19 cellular contexts compared by ENCODE assay signal in genomic region chr1:6163191-6163972, GRCh38.
"Had no signal": no experiment of that assay in that cellular context is flagged by ENCODE, and none has a peak within 500 bp of the region (broad histone marks: within the 10 kb centered on the region; RNA-seq: fewer than 3 reads in every experiment).

No MANE protein-coding gene starts in this region.

- H3K4me3 ChIP-seq: body of pancreas, lung, thoracic aorta, vagina had no signal

- H3K4me1 ChIP-seq: body of pancreas, vagina had no signal

- DNase-seq: activated CD4-positive, alpha-beta T cell treated with anti-CD3 and anti-CD28 coated beads, Interleukin-2, amount 10 ng/mL, durations not matched to agents 7 days and 5 days; activated CD8-positive, alpha-beta memory T cell treated with anti-CD3 and anti-CD28 coated beads, Interleukin-2, amount 10 ng/mL, durations not matched to agents 7 days and 5 days; activated CD8-positive, alpha-beta T cell treated with anti-CD3 and anti-CD28 coated beads for 36 hours; activated effector memory CD4-positive, alpha-beta T cell treated with anti-CD3 and anti-CD28 coated beads, Interleukin-2, amount 50 U/mL, for 16 hours; activated naive CD4-positive, alpha-beta T cell treated with anti-CD3 and anti-CD28 coated beads, Interleukin-2, amount 50 U/mL, for 16 hours; activated naive CD8-positive, alpha-beta T cell treated with anti-CD3 and anti-CD28 coated beads, Interleukin-2, amount 50 U/mL, for 24 hours; activated T-cell treated with anti-CD3 and anti-CD28 coated beads for 4 hours; body of pancreas; dermis blood vessel endothelial cell; effector memory CD4-positive, alpha-beta T cell; foreskin melanocyte; kidney; naive B cell; stimulated activated CD4-positive, alpha-beta T cell treated with anti-CD3 and anti-CD28 coated beads, Interleukin-2, amount 100 ng/mL, for 48 hours; stimulated activated CD8-positive, alpha-beta memory T cell treated with anti-CD3 and anti-CD28 coated beads, Interleukin-4, amount 100 ng/mL, for 48 hours; stimulated activated naive CD4-positive, alpha-beta T cell had no signal

- H3K36me3 ChIP-seq: thoracic aorta, vagina had no signal

- H3K27ac ChIP-seq: body of pancreas, thoracic aorta, vagina had no signal

- ATAC-seq: activated CD8-positive, alpha-beta memory T cell treated with anti-CD3 and anti-CD28 coated beads, Interleukin-2, amount 10 ng/mL, durations not matched to agents 7 days and 5 days; activated CD8-positive, alpha-beta T cell treated with anti-CD3 and anti-CD28 coated beads for 36 hours; activated naive CD8-positive, alpha-beta T cell treated with anti-CD3 and anti-CD28 coated beads, Interleukin-2, amount 50 U/mL, for 24 hours; body of pancreas had no signal

- H3K9me3 ChIP-seq: body of pancreas, thoracic aorta, vagina had no signal

- H3K27me3 ChIP-seq: body of pancreas, vagina had no signal
